In genomic region chrX:13569479-13570244, GRCh38 we compare ENCODE assay signal across 9 cellular contexts. TPM values are rescaled to one million over a fixed set of nuclear protein-coding genes. Genes with fewer than 3 reads are reported as not detected.
A peak's percentile ranks its signal among the peaks of the same experiment; 100 is the strongest.
DNase-seq lines count a peak whose midpoint lies in the region; ATAC-seq and TF ChIP-seq lines count a peak whose summit lies in the region.
"Had no signal": no experiment of that assay in that cellular context is flagged by ENCODE, and none has a peak within 500 bp of the region (broad histone marks: within the 10 kb centered on the region; RNA-seq: fewer than 3 reads in every experiment).

A gene with protein sequence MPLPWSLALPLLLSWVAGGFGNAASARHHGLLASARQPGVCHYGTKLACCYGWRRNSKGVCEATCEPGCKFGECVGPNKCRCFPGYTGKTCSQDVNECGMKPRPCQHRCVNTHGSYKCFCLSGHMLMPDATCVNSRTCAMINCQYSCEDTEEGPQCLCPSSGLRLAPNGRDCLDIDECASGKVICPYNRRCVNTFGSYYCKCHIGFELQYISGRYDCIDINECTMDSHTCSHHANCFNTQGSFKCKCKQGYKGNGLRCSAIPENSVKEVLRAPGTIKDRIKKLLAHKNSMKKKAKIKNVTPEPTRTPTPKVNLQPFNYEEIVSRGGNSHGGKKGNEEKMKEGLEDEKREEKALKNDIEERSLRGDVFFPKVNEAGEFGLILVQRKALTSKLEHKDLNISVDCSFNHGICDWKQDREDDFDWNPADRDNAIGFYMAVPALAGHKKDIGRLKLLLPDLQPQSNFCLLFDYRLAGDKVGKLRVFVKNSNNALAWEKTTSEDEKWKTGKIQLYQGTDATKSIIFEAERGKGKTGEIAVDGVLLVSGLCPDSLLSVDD (plus strand): TSS chrX:13569601. CDS start chrX:13569862, 261 bp downstream.

- H3K27me3 ChIP-seq in right cardiac atrium (ENCODE audit: control insufficient read depth, insufficient read depth) (no peaks in the 10 kb centered on the region), lower lobe of right lung (ENCODE audit: low read depth) (peaks cover 4% of the 10 kb centered on the region), vagina (no peaks in the 10 kb centered on the region)

- H3K36me3 ChIP-seq in lower lobe of right lung: no peaks in the 10 kb centered on the region
- no peaks in the 10 kb centered on the region for H3K36me3 ChIP-seq in vagina

- no peak within 1 kb of the TSS for H3K27ac ChIP-seq in right cardiac atrium (ENCODE audit: low read length)
- H3K27ac ChIP-seq in lower lobe of right lung: no peak within 1 kb of the TSS
- H3K27ac ChIP-seq in vagina: no peak within 1 kb of the TSS
- no peak within 1 kb of the TSS for H3K27ac ChIP-seq in RWPE1

- no peak within 1 kb of the TSS for H3K27ac Mint-ChIP-seq in activated naive CD4-positive, alpha-beta T cell treated with anti-CD3 and anti-CD28 coated beads, Interleukin-2, amount 50 U/mL, for 24 hours

- no peak for TF ChIP-seq POLR2A in vagina (IDR thresholded peaks at IDR 0.05)

- H3K27me3 Mint-ChIP-seq in activated naive CD4-positive, alpha-beta T cell treated with anti-CD3 and anti-CD28 coated beads, Interleukin-2, amount 50 U/mL, for 24 hours: peaks cover 19% of the 10 kb centered on the region

- POLR2A ChIA-PET in RWPE1 (lab: Yijun Ruan, JAX; ENCODE audit: low non-redundant PET): no interaction called here

- no peaks in the 10 kb centered on the region for H3K9me3 Mint-ChIP-seq in activated naive CD4-positive, alpha-beta T cell treated with anti-CD3 and anti-CD28 coated beads, Interleukin-2, amount 50 U/mL, for 24 hours

- intact Hi-C loops in right cardiac atrium (cut with DNase I) (no loop called here), Right ventricle myocardium superior (cut with DNase I) (no loop called here), lower lobe of right lung (cut with DNase I) (no loop called here), vagina (cut with DNase I) (no loop called here)

- CTCF ChIA-PET in RWPE1 (lab: Yijun Ruan, JAX): interaction anchor here (0.6 kb wide), 1 partner anchor 165 kb away, joined by 3 read pairs; no protein-coding TSS in a partner anchor

- no peaks in the 10 kb centered on the region for H3K9me3 ChIP-seq in right cardiac atrium (ENCODE audit: control insufficient read depth, low read length)
- H3K9me3 ChIP-seq in lower lobe of right lung: no peaks in the 10 kb centered on the region
- no peaks in the 10 kb centered on the region for H3K9me3 ChIP-seq in vagina

- no peaks in the 10 kb centered on the region for H3K36me3 Mint-ChIP-seq in activated naive CD4-positive, alpha-beta T cell treated with anti-CD3 and anti-CD28 coated beads, Interleukin-2, amount 50 U/mL, for 24 hours

- peaks cover 4% of the 10 kb centered on the region for H3K4me1 ChIP-seq in right cardiac atrium (ENCODE audit: control insufficient read depth, insufficient read depth, low read length)
- H3K4me1 ChIP-seq in lower lobe of right lung: no peaks in the 10 kb centered on the region
- peaks cover 9% of the 10 kb centered on the region for H3K4me1 ChIP-seq in vagina

- H3K4me3 ChIP-seq in right cardiac atrium (ENCODE audit: low read length): peak within 1 kb of the TSS; percentile 18
- peak within 1 kb of the TSS; percentile 40 for H3K4me3 ChIP-seq in lower lobe of right lung
- H3K4me3 ChIP-seq in vagina: peak within 1 kb of the TSS; percentile 21 to 26

- DNase-seq in right cardiac atrium (peak in 2 of 3 donors; percentile 24 to 41), Right ventricle myocardium superior (no peak), lower lobe of right lung (no peak), vagina (ENCODE audit: extremely low spot score in 2 of 2) (no peak), RWPE1 (ENCODE audit: low spot score) (no peak), A172 (ENCODE audit: low spot score) (no peak)
- no peak for DNase-seq in activated CD4-positive, CD25-positive, alpha-beta regulatory T cell treated with anti-CD3 and anti-CD28 coated beads, Interleukin-2, amount 50 U/mL, for 72 hours
- DNase-seq: NCI-H146 had no signal

- no peak for ATAC-seq in right cardiac atrium
- no peak for ATAC-seq in Right ventricle myocardium superior (ENCODE audit: poor library complexity)
- ATAC-seq in lower lobe of right lung: no peak

- H3K4me3 Mint-ChIP-seq in activated naive CD4-positive, alpha-beta T cell treated with anti-CD3 and anti-CD28 coated beads, Interleukin-2, amount 50 U/mL, for 24 hours: peak within 1 kb of the TSS; percentile 55

- TF ChIP-seq CTCF in lower lobe of right lung (IDR thresholded peaks at IDR 0.05) (no peak), vagina (IDR thresholded peaks at IDR 0.05) (no peak), RWPE1 (conservative IDR thresholded peaks at IDR 0.05; ENCODE audit: low read depth) (no peak)

- H3K4me1 Mint-ChIP-seq in activated naive CD4-positive, alpha-beta T cell treated with anti-CD3 and anti-CD28 coated beads, Interleukin-2, amount 50 U/mL, for 24 hours: peaks cover 7% of the 10 kb centered on the region

- WGBS in right cardiac atrium: 3% methylated on average over 52 of the region's 57 CpGs

RNA-seq across cellular contexts. Expression of the gene that starts here (rescaled TPM):
- total RNA-seq in right cardiac atrium: not detected
- not detected for polyA plus RNA-seq in right cardiac atrium
- not detected for total RNA-seq in Right ventricle myocardium superior
- 9.3 TPM for total RNA-seq in lower lobe of right lung
- 0.98 TPM for total RNA-seq in vagina
- not detected in 2 replicates for total RNA-seq in A172 (2014; rRNA removed; shearing (Covaris generic))

Comparison
In these comparisons a context has a peak if more than half of its experiments do, and no peak if none do; other contexts are left out.
1. Peak in DNase-seq and H3K4me3 ChIP-seq in right cardiac atrium; RNA of the gene not detected or under 1 TPM.